17 cellular contexts compared by ENCODE assay signal in genomic region chr12:104929368-104929767, GRCh38.
"Had no signal": no experiment of that assay in that cellular context is flagged by ENCODE, and none has a peak within 500 bp of the region (broad histone marks: within the 10 kb centered on the region; RNA-seq: fewer than 3 reads in every experiment).

No MANE protein-coding gene starts in this region.

- H3K4me1 ChIP-seq: colonic mucosa, left ventricle myocardium inferior, tibial nerve, vagina had no signal

- H3K9me3 Mint-ChIP-seq: brain had no signal

- H3K4me3 ChIP-seq: colonic mucosa, left ventricle myocardium inferior, tibial nerve, vagina had no signal

- H3K36me3 ChIP-seq: colonic mucosa, left ventricle myocardium inferior, tibial nerve, vagina had no signal

- H3K27me3 ChIP-seq: colonic mucosa, tibial nerve, vagina had no signal

- H3K36me3 Mint-ChIP-seq: naive thymus-derived CD8-positive, alpha-beta T cell had no signal

- H3K4me1 Mint-ChIP-seq: brain; naive thymus-derived CD8-positive, alpha-beta T cell had no signal

- DNase-seq: activated CD4-positive, CD25-positive, alpha-beta regulatory T cell treated with anti-CD3 and anti-CD28 coated beads, Interleukin-2, amount 50 U/mL, for 72 hours; activated CD8-positive, alpha-beta memory T cell treated with anti-CD3 and anti-CD28 coated beads for 24 hours; activated naive CD4-positive, alpha-beta T cell treated with anti-CD3 and anti-CD28 coated beads, Interleukin-2, amount 50 U/mL, for 16 hours; amniotic stem cell; central memory CD4-positive, alpha-beta T cell; colonic mucosa; islet precursor cell; left ventricle myocardium inferior; naive thymus-derived CD8-positive, alpha-beta T cell; stimulated activated CD4-positive, alpha-beta T cell treated with anti-CD3 and anti-CD28 coated beads, Interleukin-2, amount 100 ng/mL, for 48 hours; stimulated activated naive CD4-positive, alpha-beta T cell; SW 1271; T-helper 9 cell had no signal

- ATAC-seq: naive thymus-derived CD8-positive, alpha-beta T cell had no signal

- FAIRE-seq: endometrium had no signal

- H3K27ac ChIP-seq: colonic mucosa, left ventricle myocardium inferior, tibial nerve, vagina had no signal

- H3K9me3 ChIP-seq: colonic mucosa, left ventricle myocardium inferior, tibial nerve, vagina had no signal

- H3K27ac Mint-ChIP-seq: brain; naive thymus-derived CD8-positive, alpha-beta T cell had no signal

- H3K27me3 Mint-ChIP-seq: brain had no signal

- H3K4me3 Mint-ChIP-seq: brain; naive thymus-derived CD8-positive, alpha-beta T cell had no signal
